ENCODE assay signal across 9 cellular contexts in the genomic region with DNA sequence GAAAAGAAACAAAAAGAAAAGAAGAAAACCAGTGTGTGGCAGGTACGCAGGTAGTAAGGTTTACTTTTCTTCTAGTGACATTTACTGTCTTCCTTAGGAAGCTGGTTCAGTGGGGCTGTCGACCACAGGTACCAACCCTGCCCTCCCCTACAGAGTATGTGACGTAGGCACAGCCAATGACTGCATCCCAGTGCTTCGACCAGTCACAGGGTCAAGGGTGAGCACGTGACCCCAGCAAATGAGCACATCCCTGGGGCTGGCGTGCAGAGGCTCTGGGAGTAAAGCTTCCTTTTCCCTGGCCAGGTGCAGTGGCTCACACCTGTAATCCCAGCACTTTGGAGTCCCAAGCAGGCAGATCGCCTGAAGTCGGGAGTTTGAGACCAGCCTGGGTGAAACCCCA. TPM values are rescaled to one million over a fixed set of nuclear protein-coding genes. Genes with fewer than 3 reads are reported as not detected.
DNase-seq lines count a peak whose midpoint lies in the region; ATAC-seq and TF ChIP-seq lines count a peak whose summit lies in the region.
"Had no signal": no experiment of that assay in that cellular context is flagged by ENCODE, and none has a peak within 500 bp of the region (broad histone marks: within the 10 kb centered on the region; RNA-seq: fewer than 3 reads in every experiment).

No MANE protein-coding gene starts in this region.

- no peaks in the 10 kb centered on the region for H3K27me3 Mint-ChIP-seq in IgD-negative memory B cell

- no peaks in the 10 kb centered on the region for H3K36me3 ChIP-seq in spleen
- no peaks in the 10 kb centered on the region for H3K36me3 ChIP-seq in breast epithelium
- H3K36me3 ChIP-seq in upper lobe of left lung: no peaks in the 10 kb centered on the region

- no peak for TF ChIP-seq POLR2A in spleen (IDR thresholded peaks at IDR 0.05)
- TF ChIP-seq POLR2A in breast epithelium (IDR thresholded peaks at IDR 0.05): no peak
- no peak for TF ChIP-seq POLR2A in upper lobe of left lung (IDR thresholded peaks at IDR 0.05)

- H3K4me1 ChIP-seq in spleen (peaks cover 14 to 61% (median 39%) of the 10 kb centered on the region in 6 donors), breast epithelium (no peaks in the 10 kb centered on the region), upper lobe of left lung (peaks cover 6 to 15% (median 11%) of the 10 kb centered on the region in 4 donors)

- no peaks in the 10 kb centered on the region for H3K9me3 ChIP-seq in spleen
- no peaks in the 10 kb centered on the region for H3K9me3 ChIP-seq in breast epithelium
- no peaks in the 10 kb centered on the region for H3K9me3 ChIP-seq in upper lobe of left lung

- H3K27ac Mint-ChIP-seq in IgD-negative memory B cell: peak overlapping the region; percentile 95 to 100 (median 96)

- H3K36me3 Mint-ChIP-seq in IgD-negative memory B cell: peaks cover 2% of the 10 kb centered on the region

- H3K4me1 Mint-ChIP-seq in IgD-negative memory B cell: peaks cover 24 to 33% (median 32%) of the 10 kb centered on the region in 3 donors

- H3K4me3 ChIP-seq in spleen (peak overlapping the region in 1 of 8 donors; percentile 35), breast epithelium (no peak overlapping the region), upper lobe of left lung (no peak overlapping the region)

- H3K9me3 Mint-ChIP-seq in IgD-negative memory B cell: no peaks in the 10 kb centered on the region

- peak overlapping the region; percentile 71 to 99 (median 90) for H3K4me3 Mint-ChIP-seq in IgD-negative memory B cell

- intact Hi-C loops in spleen (cut with DNase I; ENCODE audit: low total_unique reads) (no loop called here), breast epithelium (cut with DNase I; ENCODE audit: low total_unique reads) (no loop called here)

- TF ChIP-seq CTCF in spleen (IDR thresholded peaks at IDR 0.05 in 8 of 11, conservative IDR thresholded peaks at IDR 0.05 in 3 of 11) (no peak), breast epithelium (IDR thresholded peaks at IDR 0.05) (no peak), upper lobe of left lung (IDR thresholded peaks at IDR 0.05) (no peak)

- DNase-seq in spleen: peak; percentile 82
- DNase-seq in breast epithelium (ENCODE audit: low spot score in 2 of 2): no peak
- DNase-seq in upper lobe of left lung: no peak
- DNase-seq in NCI-H2107 (lab: John Stamatoyannopoulos, UW): no peak
- DNase-seq: NCI-H446 had no signal

- ATAC-seq in GM18907 (IDR thresholded peaks at IDR 0.05; ENCODE audit: unreplicated experiment) (peak; percentile 62), HG02571 (IDR thresholded peaks at IDR 0.05; ENCODE audit: unreplicated experiment) (peak; percentile 52), upper lobe of left lung (ENCODE audit: low FRiP score in 2 of 2) (no peak)

- 63 to 66% (median 64%) methylated on average over 8 of the region's 8 CpGs for WGBS in spleen, 5 donors
- WGBS in upper lobe of left lung, 2 donors: 71 to 77% methylated on average over 7 to 8 of the region's 8 CpGs

- H3K27ac ChIP-seq in spleen: peak overlapping the region in 7 of 8 donors; percentile 9 to 92 (median 85)
- no peak overlapping the region for H3K27ac ChIP-seq in breast epithelium
- H3K27ac ChIP-seq in upper lobe of left lung: no peak overlapping the region
- H3K27ac ChIP-seq: VCaP had no signal

- H3K27me3 ChIP-seq in spleen (replicated peaks in 1 of 7) (no peaks in the 10 kb centered on the region), breast epithelium (no peaks in the 10 kb centered on the region), upper lobe of left lung (no peaks in the 10 kb centered on the region)

- no peak for TF ChIP-seq EP300 in upper lobe of left lung (IDR thresholded peaks at IDR 0.05)

RNA-seq across cellular contexts. Expression of a gene that starts 38.9 kb away (rescaled TPM):
- polyA plus RNA-seq in IgD-negative memory B cell (123 TPM), spleen (10 to 100 TPM; 57.1 to 83.2 (median 61.9) TPM)
- total RNA-seq in spleen (100 to 1,000 TPM; 111 to 277 (median 161) TPM), breast epithelium (10 to 100 TPM; 14.6 to 24.6 (median 24.3) TPM), upper lobe of left lung (10 to 100 TPM; 13.8 to 85.9 (median 35.1) TPM)

Comparison
In these comparisons a context has a peak if more than half of its experiments do, and no peak if none do; other contexts are left out.
1. ATAC-seq: peak in GM18907 (single experiment) and HG02571 (single experiment); none in upper lobe of left lung (0 of 2).
2. H3K27ac ChIP-seq: peak in spleen (7 of 8); none in breast epithelium (0 of 2) and upper lobe of left lung (0 of 4).